ENCODE assay signal across 18 cellular contexts in the genomic region with DNA sequence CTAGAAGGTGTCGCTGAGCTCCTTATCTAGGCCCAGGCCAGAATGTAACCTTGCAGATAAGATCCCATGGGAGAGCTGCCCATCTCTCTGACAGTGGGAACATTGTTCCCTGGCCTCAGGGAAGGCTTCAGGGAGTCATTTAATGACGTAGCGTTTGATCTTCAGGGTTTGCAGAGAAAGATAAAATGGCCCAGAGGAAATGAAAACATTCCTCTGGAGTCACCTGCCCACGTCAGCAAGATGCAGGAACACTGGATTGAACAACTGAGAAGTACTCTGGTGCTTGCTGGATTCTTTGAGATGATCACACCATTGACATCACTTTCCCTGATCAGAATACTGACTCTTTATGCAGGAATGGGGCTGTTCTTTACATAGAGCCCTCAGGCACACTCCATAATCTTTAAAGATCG. TPM values are rescaled to one million over a fixed set of nuclear protein-coding genes. Genes with fewer than 3 reads are reported as not detected.
"Had no signal": no experiment of that assay in that cellular context is flagged by ENCODE, and none has a peak within 500 bp of the region (broad histone marks: within the 10 kb centered on the region; RNA-seq: fewer than 3 reads in every experiment).

No MANE protein-coding gene starts in this region.

- H3K9me3 ChIP-seq: tibial artery, uterus had no signal

- ATAC-seq: activated T-cell treated with anti-CD3 and anti-CD28 coated beads, Interleukin-2, amount 50 U/mL, for 4 hours; effector memory CD8-positive, alpha-beta T cell; SK-N-SH treated with all-trans-retinoic acid at 6 μM for 48 hours; stimulated activated effector memory CD8-positive, alpha-beta T cell treated with anti-CD3 and anti-CD28 coated beads, Interleukin-12 subunit alpha, Interleukin-12 subunit beta, amount 100 ng/mL, for 72 hours had no signal

- DNase-seq: activated CD4-positive, alpha-beta T cell treated with anti-CD3 and anti-CD28 coated beads for 1 hour; activated CD4-positive, alpha-beta T cell treated with anti-CD3 and anti-CD28 coated beads, Interleukin-2, amount 50 U/mL, for 48 hours; activated effector memory CD4-positive, alpha-beta T cell treated with anti-CD3 and anti-CD28 coated beads, Interleukin-2, amount 50 U/mL, for 16 hours; activated T-cell treated with anti-CD3 and anti-CD28 coated beads, Interleukin-2, amount 50 U/mL, for 4 hours; amniotic stem cell; dermis blood vessel endothelial cell; effector memory CD8-positive, alpha-beta T cell; hippocampal formation; stimulated activated CD4-positive, alpha-beta T cell treated with anti-CD3 and anti-CD28 coated beads, Interleukin-12 subunit alpha, Interleukin-12 subunit beta, amount 100 ng/mL, for 4 hours; stimulated activated CD4-positive, alpha-beta T cell treated with anti-CD3 and anti-CD28 coated beads, Interleukin-2, amount 100 ng/mL, for 24 hours; T-helper 1 cell; T1000; tibial artery; uterus had no signal

- H3K27ac ChIP-seq: tibial artery, uterus had no signal

- H3K4me1 ChIP-seq: uterus had no signal

- H3K4me3 ChIP-seq: tibial artery, uterus had no signal

- H3K27me3 ChIP-seq: tibial artery, uterus had no signal

- H3K36me3 ChIP-seq: tibial artery, uterus had no signal

RNA-seq across cellular contexts. Expression of a gene that starts 51.6 kb away (rescaled TPM):
- total RNA-seq: activated T-cell treated with anti-CD3 and anti-CD28 coated beads, Interleukin-2, amount 50 U/mL, for 4 hours; dermis blood vessel endothelial cell; myocyte; osteocyte had no signal
